Comparison of ENCODE assay signal across 15 cellular contexts in the genomic region with DNA sequence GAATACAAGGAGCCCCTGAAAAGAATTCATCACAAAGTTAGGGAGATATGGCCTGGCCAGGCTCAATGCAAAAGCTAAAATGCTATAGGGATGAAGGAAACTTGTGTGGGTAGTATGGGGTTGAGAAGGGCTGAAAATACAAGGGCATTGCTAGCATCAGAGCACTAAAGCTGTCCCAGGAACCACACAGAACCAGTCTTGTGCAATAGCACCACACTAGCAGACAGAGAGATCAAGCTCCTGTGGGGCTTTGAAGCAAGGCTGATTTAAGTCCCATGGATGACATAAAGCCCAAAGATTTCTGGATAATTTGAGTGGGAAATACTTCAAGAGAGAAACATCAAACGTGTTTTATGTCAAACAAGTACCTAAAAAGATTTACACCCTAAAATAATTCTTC.
"Had no signal": no experiment of that assay in that cellular context is flagged by ENCODE, and none has a peak within 500 bp of the region (broad histone marks: within the 10 kb centered on the region; RNA-seq: fewer than 3 reads in every experiment).

No MANE protein-coding gene starts in this region.

- H3K36me3 ChIP-seq: gastroesophageal sphincter, lower lobe of right lung had no signal

- H3K4me3 Mint-ChIP-seq: activated CD4-positive, alpha-beta T cell treated with anti-CD3 and anti-CD28 coated beads for 36 hours; activated CD8-positive, alpha-beta T cell treated with anti-CD3 and anti-CD28 coated beads, Interleukin-2, amount 10 ng/mL, durations not matched to agents 7 days and 5 days; activated naive CD4-positive, alpha-beta T cell treated with anti-CD3 and anti-CD28 coated beads, Interleukin-2, amount 10 ng/mL, durations not matched to agents 7 days and 5 days; activated T-helper 1 cell treated with anti-CD3 and anti-CD28 coated beads, Interleukin-12 subunit alpha, Interleukin-12 subunit beta, Interleukin-2, Interleukin-4 antibody, amounts not matched to agents 30 ng/mL and 10 ng/mL and 1 ng/mL, durations not matched to agents 14 hours and 24 hours and 36 hours; nephron; type B pancreatic cell had no signal

- H3K9me3 Mint-ChIP-seq: activated naive CD4-positive, alpha-beta T cell treated with anti-CD3 and anti-CD28 coated beads, Interleukin-2, amount 10 ng/mL, durations not matched to agents 7 days and 5 days; activated T-helper 1 cell treated with anti-CD3 and anti-CD28 coated beads, Interleukin-12 subunit alpha, Interleukin-12 subunit beta, Interleukin-2, Interleukin-4 antibody, amounts not matched to agents 30 ng/mL and 10 ng/mL and 1 ng/mL, durations not matched to agents 14 hours and 24 hours and 36 hours had no signal

- H3K27me3 Mint-ChIP-seq: activated CD4-positive, alpha-beta T cell treated with anti-CD3 and anti-CD28 coated beads for 36 hours; activated naive CD4-positive, alpha-beta T cell treated with anti-CD3 and anti-CD28 coated beads, Interleukin-2, amount 10 ng/mL, durations not matched to agents 7 days and 5 days; type B pancreatic cell had no signal

- DNase-seq: activated CD4-positive, alpha-beta T cell treated with anti-CD3 and anti-CD28 coated beads for 36 hours; activated CD8-positive, alpha-beta memory T cell treated with anti-CD3 and anti-CD28 coated beads, Interleukin-2, amount 50 U/mL, for 48 hours; activated CD8-positive, alpha-beta T cell treated with anti-CD3 and anti-CD28 coated beads, Interleukin-2, amount 10 ng/mL, durations not matched to agents 7 days and 5 days; activated naive CD4-positive, alpha-beta T cell treated with anti-CD3 and anti-CD28 coated beads, Interleukin-2, amount 10 ng/mL, durations not matched to agents 7 days and 5 days; cortex of kidney; effector CD8-positive, alpha-beta T cell; lower lobe of right lung; stimulated activated CD4-positive, alpha-beta T cell treated with anti-CD3 and anti-CD28 coated beads, Interleukin-2, amount 100 ng/mL, for 24 hours; stimulated activated naive CD4-positive, alpha-beta T cell treated with Interleukin-2 at 50 U/mL for 16 hours had no signal

- H3K27me3 ChIP-seq: hepatocyte had no signal

- H3K4me3 ChIP-seq: gastroesophageal sphincter, hepatocyte, lower lobe of right lung had no signal

- H3K4me1 ChIP-seq: gastroesophageal sphincter, lower lobe of right lung had no signal

- H3K36me3 Mint-ChIP-seq: activated naive CD4-positive, alpha-beta T cell treated with anti-CD3 and anti-CD28 coated beads, Interleukin-2, amount 10 ng/mL, durations not matched to agents 7 days and 5 days; type B pancreatic cell had no signal

- H2AFZ ChIP-seq: hepatocyte had no signal

- ATAC-seq: activated CD4-positive, alpha-beta T cell treated with anti-CD3 and anti-CD28 coated beads for 36 hours; activated CD8-positive, alpha-beta T cell treated with anti-CD3 and anti-CD28 coated beads, Interleukin-2, amount 10 ng/mL, durations not matched to agents 7 days and 5 days; gastroesophageal sphincter; lower lobe of right lung; sciatic nerve had no signal

- H3K9me3 ChIP-seq: gastroesophageal sphincter, lower lobe of right lung had no signal

- H3K27ac ChIP-seq: gastroesophageal sphincter, hepatocyte, lower lobe of right lung had no signal

- H3K79me2 ChIP-seq: hepatocyte had no signal

- H3K4me2 ChIP-seq: hepatocyte had no signal

- H3K27ac Mint-ChIP-seq: activated CD4-positive, alpha-beta T cell treated with anti-CD3 and anti-CD28 coated beads for 36 hours; activated CD8-positive, alpha-beta T cell treated with anti-CD3 and anti-CD28 coated beads, Interleukin-2, amount 10 ng/mL, durations not matched to agents 7 days and 5 days; activated naive CD4-positive, alpha-beta T cell treated with anti-CD3 and anti-CD28 coated beads, Interleukin-2, amount 10 ng/mL, durations not matched to agents 7 days and 5 days; activated T-helper 1 cell treated with anti-CD3 and anti-CD28 coated beads, Interleukin-12 subunit alpha, Interleukin-12 subunit beta, Interleukin-2, Interleukin-4 antibody, amounts not matched to agents 30 ng/mL and 10 ng/mL and 1 ng/mL, durations not matched to agents 14 hours and 24 hours and 36 hours; nephron; type B pancreatic cell had no signal
